Comparison of ENCODE assay signal across 8 cellular contexts in genomic region chrX:39652336-39652735, GRCh38.
A peak's percentile ranks its signal among the peaks of the same experiment; 100 is the strongest.
DNase-seq lines count a peak whose midpoint lies in the region; ATAC-seq and TF ChIP-seq lines count a peak whose summit lies in the region.

No MANE protein-coding gene starts in this region.

- ATAC-seq in activated CD8-positive, alpha-beta memory T cell treated with anti-CD3 and anti-CD28 coated beads, Interleukin-2, amount 10 ng/mL, durations not matched to agents 7 days and 5 days = no peak

- TF ChIP-seq RAD21 in liver (IDR thresholded peaks at IDR 0.05) = peak; percentile 80 to 84

- H3K27ac ChIP-seq in liver (ENCODE audit: low read depth in 1 of 2, low read length in 2 of 2) (no peak overlapping the region), suprapubic skin (no peak overlapping the region)

- TF ChIP-seq EP300 in suprapubic skin (IDR thresholded peaks at IDR 0.05) = no peak

- peak; percentile 81 for DNase-seq in ELF-1 (ENCODE audit: low read depth, low spot score)
- peak; percentile 12 for DNase-seq in HuH-7.5 (ENCODE audit: low spot score)
- peak; percentile 44 for DNase-seq in activated CD8-positive, alpha-beta memory T cell treated with anti-CD3 and anti-CD28 coated beads, Interleukin-2, amount 10 ng/mL, durations not matched to agents 7 days and 5 days
- DNase-seq in NCI-H187 treated with DMSO at 0.1 percent for 48 hours (lab: John Stamatoyannopoulos, UW) = no peak
- DNase-seq in suprapubic skin (ENCODE audit: low spot score in 2 of 2) = no peak
- DNase-seq in NCI-H2171 (lab: John Stamatoyannopoulos, UW) = no peak
- no peak for DNase-seq in nephron progenitor cell

- no peak overlapping the region for H3K9ac ChIP-seq in liver (ENCODE audit: low read depth in 1 of 2, low read length in 2 of 2)

- no peaks in the 10 kb centered on the region for H3K9me3 Mint-ChIP-seq in activated CD8-positive, alpha-beta memory T cell treated with anti-CD3 and anti-CD28 coated beads, Interleukin-2, amount 10 ng/mL, durations not matched to agents 7 days and 5 days (ENCODE audit: low read depth)
- peaks cover 26% of the 10 kb centered on the region for H3K9me3 Mint-ChIP-seq in nephron progenitor cell

- WGBS in liver = 28% methylated on average over 5 of the region's 5 CpGs
- WGBS in suprapubic skin = 58% methylated on average over 5 of the region's 5 CpGs

- TF ChIP-seq CTCF in liver (IDR thresholded peaks at IDR 0.05; ENCODE audit: low read depth, low read length, missing input control) (peak; percentile 52), suprapubic skin (IDR thresholded peaks at IDR 0.05) (peak in 1 of 2 donors; percentile 9), nephron progenitor cell (IDR thresholded peaks at IDR 0.05) (no peak)

- peaks cover 0 to 4% (median 0%) of the 10 kb centered on the region in 4 donors for H3K27me3 ChIP-seq in liver (ENCODE audit: control insufficient read depth in 4 of 4, insufficient read depth in 4 of 4, low read length in 3 of 4)
- H3K27me3 ChIP-seq in suprapubic skin = no peaks in the 10 kb centered on the region

- CTCF ChIA-PET in activated CD8-positive, alpha-beta memory T cell treated with anti-CD3 and anti-CD28 coated beads, Interleukin-2, amount 10 ng/mL, durations not matched to agents 7 days and 5 days (lab: Charles Lee) = no interaction called here

- no peaks in the 10 kb centered on the region for H3K36me3 Mint-ChIP-seq in activated CD8-positive, alpha-beta memory T cell treated with anti-CD3 and anti-CD28 coated beads, Interleukin-2, amount 10 ng/mL, durations not matched to agents 7 days and 5 days
- peaks cover under 1% of the 10 kb centered on the region for H3K36me3 Mint-ChIP-seq in nephron progenitor cell (ENCODE audit: low read depth)

- H3K9me3 ChIP-seq in liver (ENCODE audit: control insufficient read depth in 4 of 4, low read length in 3 of 4) (no peaks in the 10 kb centered on the region), suprapubic skin (no peaks in the 10 kb centered on the region)

- no peak for TF ChIP-seq POLR2A in suprapubic skin (IDR thresholded peaks at IDR 0.05)

- H3K4me3 ChIP-seq in liver (ENCODE audit: low read depth in 1 of 3, low read length in 3 of 3) = no peak overlapping the region
- no peak overlapping the region for H3K4me3 ChIP-seq in suprapubic skin

- H3K27me3 Mint-ChIP-seq in activated CD8-positive, alpha-beta memory T cell treated with anti-CD3 and anti-CD28 coated beads, Interleukin-2, amount 10 ng/mL, durations not matched to agents 7 days and 5 days = peaks cover 16% of the 10 kb centered on the region
- peaks cover 43% of the 10 kb centered on the region for H3K27me3 Mint-ChIP-seq in nephron progenitor cell (ENCODE audit: low read depth, poor library complexity)

- no peaks in the 10 kb centered on the region for H3K4me1 Mint-ChIP-seq in activated CD8-positive, alpha-beta memory T cell treated with anti-CD3 and anti-CD28 coated beads, Interleukin-2, amount 10 ng/mL, durations not matched to agents 7 days and 5 days
- peaks cover 45% of the 10 kb centered on the region for H3K4me1 Mint-ChIP-seq in nephron progenitor cell

- no peaks in the 10 kb centered on the region for H3K4me1 ChIP-seq in liver (ENCODE audit: control insufficient read depth in 4 of 4, insufficient read depth in 4 of 4, low read length in 3 of 4)
- H3K4me1 ChIP-seq in suprapubic skin = peaks cover 5% of the 10 kb centered on the region

- no peaks in the 10 kb centered on the region for H3K36me3 ChIP-seq in liver (ENCODE audit: control insufficient read depth in 4 of 4, insufficient read depth in 3 of 4, low read depth in 1 of 4, low read length in 3 of 4)
- H3K36me3 ChIP-seq in suprapubic skin = no peaks in the 10 kb centered on the region

- H3K27ac Mint-ChIP-seq in activated CD8-positive, alpha-beta memory T cell treated with anti-CD3 and anti-CD28 coated beads, Interleukin-2, amount 10 ng/mL, durations not matched to agents 7 days and 5 days = no peak overlapping the region
- H3K27ac Mint-ChIP-seq in nephron progenitor cell = no peak overlapping the region

- no peak overlapping the region for H3K4me3 Mint-ChIP-seq in activated CD8-positive, alpha-beta memory T cell treated with anti-CD3 and anti-CD28 coated beads, Interleukin-2, amount 10 ng/mL, durations not matched to agents 7 days and 5 days
- no peak overlapping the region for H3K4me3 Mint-ChIP-seq in nephron progenitor cell

TF ChIP-seq in liver, 16 proteins besides CTCF, POLR2A, EP300 and RAD21:
- TF ChIP-seq JUND (IDR thresholded peaks at IDR 0.05) (no peak), RXRA (IDR thresholded peaks at IDR 0.05) (peak in 1 of 2 donors; percentile 28)

Comparison
In these comparisons a context has a peak if more than half of its experiments do, and no peak if none do; other contexts are left out.
1. DNase-seq: peak in ELF-1 (single experiment), HuH-7.5 (single experiment) and activated CD8-positive, alpha-beta memory T cell treated with anti-CD3 and anti-CD28 coated beads, Interleukin-2, amount 10 ng/mL, durations not matched to agents 7 days and 5 days (single experiment); none in NCI-H187 treated with DMSO at 0.1 percent for 48 hours (single experiment), suprapubic skin (0 of 2), NCI-H2171 (single experiment) and nephron progenitor cell (single experiment).